1 cellular context compared by ENCODE assay signal in genomic region chr19:13151605-13152355, GRCh38.
TF ChIP-seq lines count a peak whose summit lies in the region.

No MANE protein-coding gene starts in this region.

TF ChIP-seq in IMR-90, 13 proteins besides CTCF, POLR2A, EP300 and RAD21:
- no peak for TF ChIP-seq MAFK (IDR thresholded peaks at IDR 0.05; ENCODE audit: low read depth, low read length)
- peak; percentile 85 for TF ChIP-seq MXI1 (IDR thresholded peaks at IDR 0.05; ENCODE audit: borderline replicate concordance, low read depth, low read length)
- TF ChIP-seq, protein P1, sequence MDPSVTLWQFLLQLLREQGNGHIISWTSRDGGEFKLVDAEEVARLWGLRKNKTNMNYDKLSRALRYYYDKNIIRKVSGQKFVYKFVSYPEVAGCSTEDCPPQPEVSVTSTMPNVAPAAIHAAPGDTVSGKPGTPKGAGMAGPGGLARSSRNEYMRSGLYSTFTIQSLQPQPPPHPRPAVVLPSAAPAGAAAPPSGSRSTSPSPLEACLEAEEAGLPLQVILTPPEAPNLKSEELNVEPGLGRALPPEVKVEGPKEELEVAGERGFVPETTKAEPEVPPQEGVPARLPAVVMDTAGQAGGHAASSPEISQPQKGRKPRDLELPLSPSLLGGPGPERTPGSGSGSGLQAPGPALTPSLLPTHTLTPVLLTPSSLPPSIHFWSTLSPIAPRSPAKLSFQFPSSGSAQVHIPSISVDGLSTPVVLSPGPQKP (IDR thresholded peaks at IDR 0.05; ENCODE audit: borderline replicate concordance, low read depth, low read length) = peak; percentile 98
- no peak; the same call in 1 of the 2 replicates for TF ChIP-seq NFE2L2 (IDR thresholded peaks at IDR 0.05; ENCODE audit: low read depth, low read length)
- TF ChIP-seq USF2 (IDR thresholded peaks at IDR 0.05; ENCODE audit: low read depth, low read length) = peak; percentile 69
- no peak for TF ChIP-seq CHD1 (IDR thresholded peaks at IDR 0.05; ENCODE audit: low read depth, low read length)
- no peak for TF ChIP-seq RCOR1 (IDR thresholded peaks at IDR 0.05; ENCODE audit: insufficient replicate concordance, low read length)
- TF ChIP-seq BHLHE40 (IDR thresholded peaks at IDR 0.05; ENCODE audit: low read depth, low read length) = peak; percentile 53; the same call in 1 of the 2 replicates
- TF ChIP-seq FOS (IDR thresholded peaks at IDR 0.05; ENCODE audit: low read depth, low read length) = no peak
- no peak for TF ChIP-seq CEBPB (IDR thresholded peaks at IDR 0.05; ENCODE audit: low read depth, low read length)
- peak; percentile 94 for TF ChIP-seq MAZ (IDR thresholded peaks at IDR 0.05; ENCODE audit: borderline replicate concordance, low read depth, low read length)
- peak; percentile 32; the same call in 1 of the 2 replicates for TF ChIP-seq SMC3 (IDR thresholded peaks at IDR 0.05; ENCODE audit: low read depth, low read length)
- TF ChIP-seq RFX5 (IDR thresholded peaks at IDR 0.05; ENCODE audit: low read depth, low read length) = no peak
